8 cellular contexts compared by ENCODE assay signal in genomic region chr17:79832211-79833109, GRCh38. TPM values are rescaled to one million over a fixed set of nuclear protein-coding genes. Genes with fewer than 3 reads are reported as not detected.
DNase-seq lines count a peak whose midpoint lies in the region; ATAC-seq and TF ChIP-seq lines count a peak whose summit lies in the region.

No MANE protein-coding gene starts in this region.

- H3K27ac ChIP-seq in left lung (peak overlapping the region; percentile 33 to 58), thymus (ENCODE audit: low read depth) (no peak overlapping the region)

- WGBS in thymus, result 51% methylated on average over 73 of the region's 73 CpGs

- TF ChIP-seq CTCF in chondrocyte (IDR thresholded peaks at IDR 0.05) (peak; percentile 25), left lung (IDR thresholded peaks at IDR 0.05) (no peak), foreskin fibroblast (IDR thresholded peaks at IDR 0.05; ENCODE audit: low read depth, low read length) (no peak)

- no peaks in the 10 kb centered on the region for H3K27me3 Mint-ChIP-seq in chondrocyte (ENCODE audit: low read depth)

- H3K36me3 Mint-ChIP-seq in chondrocyte (ENCODE audit: low read depth), result peaks cover 7% of the 10 kb centered on the region

- peak; percentile 53 for DNase-seq in DMS53 (lab: John Stamatoyannopoulos, UW)
- no peak for DNase-seq in DMS53 treated with DMSO at 0.1 percent for 48 hours (lab: John Stamatoyannopoulos, UW; ENCODE audit: unreplicated experiment)
- DNase-seq in chondrocyte (ENCODE audit: low spot score), result no peak
- peak; percentile 57 to 77 for DNase-seq in left lung
- no peak for DNase-seq in hypothalamus (lab: John Stamatoyannopoulos, UW)
- no peak for DNase-seq in NCI-H1417 treated with DMSO at 0.1 percent for 48 hours (lab: John Stamatoyannopoulos, UW)
- no peak for DNase-seq in foreskin fibroblast

- no peaks in the 10 kb centered on the region for H3K9me3 Mint-ChIP-seq in chondrocyte (ENCODE audit: low read depth)

- ATAC-seq in left lung, result peak; percentile 23

- peak overlapping the region; percentile 63 for H3K27ac Mint-ChIP-seq in chondrocyte (ENCODE audit: unreplicated experiment)

- intact Hi-C loops in left lung (cut with DNase I), result no loop called here

- H3K4me3 ChIP-seq in left lung (peak overlapping the region; percentile 17 to 28), thymus (ENCODE audit: low read length) (peak overlapping the region; percentile 10), foreskin fibroblast (ENCODE audit: low read depth in 1 of 2, low read length in 2 of 2) (no peak overlapping the region)

- peak overlapping the region; percentile 52 for H3K4me3 Mint-ChIP-seq in chondrocyte (ENCODE audit: unreplicated experiment)

- H3K4me1 ChIP-seq in left lung (peaks cover 34 to 75% of the 10 kb centered on the region in 2 donors), thymus (ENCODE audit: control insufficient read depth, insufficient read depth, low read length) (peaks cover 28% of the 10 kb centered on the region)

- H3K27me3 ChIP-seq in left lung (no peaks in the 10 kb centered on the region), thymus (ENCODE audit: control insufficient read depth, insufficient read depth) (no peaks in the 10 kb centered on the region)

- peaks cover 40% of the 10 kb centered on the region for H3K4me1 Mint-ChIP-seq in chondrocyte (ENCODE audit: low read depth)

- H3K9me3 ChIP-seq in left lung, result no peaks in the 10 kb centered on the region
- H3K9me3 ChIP-seq in thymus (ENCODE audit: control insufficient read depth), result no peaks in the 10 kb centered on the region

- H3K36me3 ChIP-seq in left lung, result peaks cover 0 to 27% of the 10 kb centered on the region in 2 donors
- H3K36me3 ChIP-seq in thymus (ENCODE audit: control insufficient read depth, insufficient read depth), result peaks cover 25% of the 10 kb centered on the region

RNA-seq across cellular contexts. Expression of gene CBX4, which starts 6.8 kb away (rescaled TPM):
- total RNA-seq in chondrocyte (26.7 to 27.2 TPM (median 26.8 TPM) in 3 replicates), left lung (10 to 100 TPM; 20.9 to 22.3 TPM)
- 32.1 TPM for polyA plus RNA-seq in thymus

RNA-seq across cellular contexts. Expression of gene CBX8, which starts 35.6 kb away (rescaled TPM):
- total RNA-seq in chondrocyte (4.6 to 8.3 TPM (median 6.1 TPM) in 3 replicates), left lung (1 to 10 TPM; 7.3 to 7.9 TPM)
- 12.8 TPM for polyA plus RNA-seq in thymus

RNA-seq across cellular contexts. Expression of gene CBX2, which starts 54.5 kb away (rescaled TPM):
- total RNA-seq in chondrocyte (4.1 to 11.8 TPM (median 4.9 TPM) in 3 replicates), left lung (1 to 10 TPM; 2.6 to 3.6 TPM)
- polyA plus RNA-seq in thymus, result 4.4 TPM

Comparison
In these comparisons a context has a peak if more than half of its experiments do, and no peak if none do; other contexts are left out.
1. DNase-seq: peak in DMS53 (single experiment) and left lung (2 of 2); none in DMS53 treated with DMSO at 0.1 percent for 48 hours (single experiment), chondrocyte (single experiment), hypothalamus (0 of 51), NCI-H1417 treated with DMSO at 0.1 percent for 48 hours (single experiment) and foreskin fibroblast (0 of 2).
2. H3K4me3 ChIP-seq: peak in left lung (2 of 2) and thymus (single experiment); none in foreskin fibroblast (0 of 2).